Comparison of ENCODE assay signal across 20 cellular contexts in genomic region chr5:97106183-97106582, GRCh38. TPM values are rescaled to one million over a fixed set of nuclear protein-coding genes. Genes with fewer than 3 reads are reported as not detected.
A peak's percentile ranks its signal among the peaks of the same experiment; 100 is the strongest.
DNase-seq lines count a peak whose midpoint lies in the region; ATAC-seq, FAIRE-seq and TF ChIP-seq lines count a peak whose summit lies in the region.
"Had no signal": no experiment of that assay in that cellular context is flagged by ENCODE, and none has a peak within 500 bp of the region (broad histone marks: within the 10 kb centered on the region; RNA-seq: fewer than 3 reads in every experiment).

No MANE protein-coding gene starts in this region.

- POLR2A ChIA-PET in K562 (lab: Yijun Ruan, JAX), result interaction anchor here (1.1 to 1.2 kb wide), 2 partner anchors 16 to 18 kb away, joined by 3 to 4 read pairs; no protein-coding TSS in a partner anchor

- no peak overlapping the region for H2AFZ ChIP-seq in K562 (ENCODE audit: low read depth, low read length)

- no peaks in the 10 kb centered on the region for H3K27me3 Mint-ChIP-seq in type B pancreatic cell

- no peak overlapping the region for H3K4me3 Mint-ChIP-seq in type B pancreatic cell
- H3K4me3 Mint-ChIP-seq: CD8-positive, alpha-beta T cell; H9 had no signal

- H3K9ac ChIP-seq in K562 (ENCODE audit: insufficient read depth in 1 of 2, low read depth in 2 of 2, low read length in 2 of 2) (no peak overlapping the region), colonic mucosa (ENCODE audit: low read depth in 2 of 2, low read length in 2 of 2) (no peak overlapping the region)

- peak; percentile 25 for DNase-seq in LoVo (ENCODE audit: low spot score)
- DNase-seq in K562 (ENCODE audit: extremely low read depth in 1 of 4, low spot score in 3 of 4), result no peak
- DNase-seq in type B pancreatic cell (ENCODE audit: extremely low spot score, unreplicated experiment), result no peak
- no peak for DNase-seq in NCI-H2227 (lab: John Stamatoyannopoulos, UW; ENCODE audit: unreplicated experiment)
- DNase-seq in colonic mucosa, result no peak
- DNase-seq in inferior parietal cortex (ENCODE audit: extremely low spot score), result no peak
- DNase-seq: BE2C; CD8-positive, alpha-beta T cell; COR-L47; DND-41; GDM1; GOT3; H9 had no signal

- peaks cover 7% of the 10 kb centered on the region for H3K36me3 Mint-ChIP-seq in type B pancreatic cell
- H3K36me3 Mint-ChIP-seq: CD8-positive, alpha-beta T cell had no signal

- no peaks in the 10 kb centered on the region for H3K9me1 ChIP-seq in K562 (ENCODE audit: control insufficient read depth, insufficient read depth, low read length)

- H3K4me1 ChIP-seq in K562 (replicated peaks in 1 of 2; ENCODE audit: control insufficient read depth in 2 of 2, insufficient read depth in 2 of 2, low read length in 2 of 2) (no peaks in the 10 kb centered on the region), mesodermal cell (ENCODE audit: control insufficient read depth, insufficient read depth, low read length, poor library complexity, severe bottlenecking) (peaks cover 15% of the 10 kb centered on the region), colonic mucosa (no peaks in the 10 kb centered on the region)
- H3K4me1 ChIP-seq: A549, BE2C had no signal

- no peak for FAIRE-seq in K562 (lab: Jason Lieb, UNC)
- FAIRE-seq: A549, GM12892, HepG2, HTR-8/SVneo had no signal

- no peaks in the 10 kb centered on the region for H3K9me3 Mint-ChIP-seq in type B pancreatic cell
- H3K9me3 Mint-ChIP-seq: CD8-positive, alpha-beta T cell; H9 had no signal

- no TSS peak for BruUV-seq in K562 (replicated peaks; lab: Mats Ljungman, UMichigan)

- no peaks in the 10 kb centered on the region for H3K79me2 ChIP-seq in K562 (ENCODE audit: control insufficient read depth, insufficient read depth, low read length)

- 36% methylated on average over 2 of the region's 2 CpGs for WGBS in K562 (ENCODE audit: insufficient coverage, low coverage, missing lambda C conversion rate)
- 66 to 90% methylated on average over 2 of the region's 2 CpGs for WGBS in mesodermal cell (ENCODE audit: insufficient coverage in 2 of 2), 2 experiments

- intact Hi-C loops in K562 (cut with micrococcal nuclease), result no loop called here
- intact Hi-C loops in colonic mucosa (cut with DNase I), result no loop called here

- H3K36me3 ChIP-seq in K562 (ENCODE audit: control insufficient read depth, insufficient read depth, low read length) (peaks cover 8% of the 10 kb centered on the region; the same call in 2 of the 3 replicates), mesodermal cell (ENCODE audit: control insufficient read depth, insufficient read depth, low read length) (no peaks in the 10 kb centered on the region), colonic mucosa (no peaks in the 10 kb centered on the region)
- H3K36me3 ChIP-seq: BE2C had no signal

- H3K9me3 ChIP-seq in K562 (replicated peaks; ENCODE audit: control insufficient read depth, insufficient read depth, low read depth, low read length), result no peaks in the 10 kb centered on the region
- no peaks in the 10 kb centered on the region for H3K9me3 ChIP-seq in mesodermal cell (ENCODE audit: control insufficient read depth, low read length)
- no peaks in the 10 kb centered on the region for H3K9me3 ChIP-seq in colonic mucosa
- H3K9me3 ChIP-seq: A549, BE2C had no signal

- peaks cover 4% of the 10 kb centered on the region; the same call in 1 of the 2 replicates for H4K20me1 ChIP-seq in K562 (replicated peaks; ENCODE audit: control insufficient read depth, insufficient read depth, low read length)

- CTCF ChIA-PET in K562 (lab: Yijun Ruan, JAX; ENCODE audit: low intra/inter-chr PET ratio), result no interaction called here

- no peak for TF ChIP-seq RAD21 in K562 (CRISPR knock-in tag; conservative IDR thresholded peaks at IDR 0.05 in 1 of 2, IDR thresholded peaks at IDR 0.05 in 1 of 2)

- H3K27ac Mint-ChIP-seq in type B pancreatic cell, result peak overlapping the region; percentile 52
- H3K27ac Mint-ChIP-seq: CD8-positive, alpha-beta T cell; H9 had no signal

- H3K4me2 ChIP-seq in K562 (ENCODE audit: insufficient read depth, low read length), result no peak overlapping the region
- H3K4me2 ChIP-seq: A549 had no signal

- in situ Hi-C loops in K562 (cut with MboI), result no loop called here

- H3K4me3 ChIP-seq in K562, result no peak overlapping the region
- H3K4me3 ChIP-seq in mesodermal cell (ENCODE audit: extremely low read depth, insufficient read depth, low read length, poor library complexity, severe bottlenecking), result no peak overlapping the region
- H3K4me3 ChIP-seq in colonic mucosa, result no peak overlapping the region
- H3K4me3 ChIP-seq: A549 had no signal

- H3K27ac ChIP-seq in K562 (ENCODE audit: extremely low read depth, low read depth, low read length) (no peak overlapping the region), mesodermal cell (ENCODE audit: low read depth, low read length, severe bottlenecking) (peak overlapping the region; percentile 44), colonic mucosa (no peak overlapping the region)
- H3K27ac ChIP-seq: A549, C4-2B had no signal

- H3K27me3 ChIP-seq in K562 (ENCODE audit: control insufficient read depth in 2 of 2, insufficient read depth in 2 of 2, low read length in 2 of 2) (no peaks in the 10 kb centered on the region), colonic mucosa (no peaks in the 10 kb centered on the region)
- H3K27me3 ChIP-seq: BE2C had no signal

- TF ChIP-seq CTCF in K562 (IDR thresholded peaks at IDR 0.05 in 2 of 3, conservative IDR thresholded peaks at IDR 0.05 in 1 of 3; ENCODE audit: insufficient read depth in 2 of 3, low read depth in 1 of 3, low read length in 3 of 3), result no peak
- no peak for TF ChIP-seq CTCF in type B pancreatic cell (conservative IDR thresholded peaks at IDR 0.05)
- no peak for TF ChIP-seq CTCF in colonic mucosa (IDR thresholded peaks at IDR 0.05)

- TF ChIP-seq POLR2A in K562 (conservative IDR thresholded peaks at IDR 0.05), result no peak

- ATAC-seq in K562, result no peak
- ATAC-seq: A549; CD8-positive, alpha-beta T cell; HepG2 had no signal

- peaks cover 23% of the 10 kb centered on the region for H3K4me1 Mint-ChIP-seq in type B pancreatic cell (ENCODE audit: unreplicated experiment)

- no peak for TF ChIP-seq EP300 in K562 (IDR thresholded peaks at IDR 0.05; ENCODE audit: low read length)

TF ChIP-seq in K562, 482 proteins besides CTCF, POLR2A, EP300 and RAD21 (continues in another document):
- TF ChIP-seq MEIS2 (IDR thresholded peaks at IDR 0.05; ENCODE audit: partially characterized antibody) (peak; percentile 14), ZNF695 (CRISPR knock-in tag; IDR thresholded peaks at IDR 0.05) (no peak), SUPT5H (IDR thresholded peaks at IDR 0.05) (no peak), PRDM10 (IDR thresholded peaks at IDR 0.05; ENCODE audit: partially characterized antibody) (no peak)

RNA-seq across cellular contexts. Expression of gene LIX1, which starts 36.2 kb away (rescaled TPM):
- total RNA-seq in K562 (2011; cell fraction: chromatin; rRNA removed; ENCODE audit: low replicate concordance), result not detected in 2 replicates
- not detected in 2 replicates for total RNA-seq in K562 (2011; cell fraction: nucleolus; rRNA removed)
- total RNA-seq in K562 (2011; cell fraction: nucleoplasm; rRNA removed), result not detected in 2 replicates
- total RNA-seq in K562 (2014; rRNA removed), result not detected in 2 replicates
- total RNA-seq in K562 (2014; rRNA removed; fragmentation: Illumina TruSeq; extraction: Trizol), result not detected in 2 replicates
- total RNA-seq in K562 (2015; rRNA removed; fragmentation: Illumina TruSeq; extraction: Trizol), result not detected in 2 replicates
- total RNA-seq in K562 (2021), result not detected in 2 replicates
- polyA plus RNA-seq in K562 (2011; rRNA removed), result not detected in 2 replicates
- 0.01 TPM in 1 of 2 replicates, not detected in the other for polyA plus RNA-seq in K562 (2011; cell fraction: cytosol; rRNA removed)
- polyA plus RNA-seq in K562 (2011; cell fraction: nucleus; rRNA removed), result not detected in 2 replicates
- polyA plus RNA-seq in K562 (2012), result 0.01 and 0.15 TPM in 2 replicates
- not detected in 2 replicates for polyA plus RNA-seq in K562 (2014; fragmentation: Illumina TruSeq; extraction: Trizol)
- polyA plus RNA-seq in K562 (2014; fragmentation: Nextera tagmentation; extraction: Ambion mirVana), result under 1 TPM; 0.01 to 0.18 TPM
- polyA plus RNA-seq in K562 (2014; rRNA removed), result not detected in 2 replicates
- polyA minus RNA-seq in K562 (2011; rRNA and poly(A)+ RNA removed), result not detected in 2 replicates
- not detected in 2 replicates for polyA minus RNA-seq in K562 (2011; cell fraction: cytosol; rRNA and poly(A)+ RNA removed)
- polyA minus RNA-seq in K562 (2011; cell fraction: nucleus; rRNA and poly(A)+ RNA removed), result not detected in 2 replicates
- 19.5 TPM for polyA plus RNA-seq in mesodermal cell (2013, experiment 1 of 2)
- polyA plus RNA-seq in mesodermal cell (2013, experiment 2 of 2), result 24.6 TPM
- total RNA-seq in type B pancreatic cell (ENCODE audit: low replicate concordance), result 2.9 and 27.4 TPM in 2 replicates
- total RNA-seq in colonic mucosa, result under 1 TPM in 1 of 2 donors, not detected in 1; 0.61 TPM
- total RNA-seq: CD8-positive, alpha-beta T cell; HepG2 had no signal
- polyA plus RNA-seq: A549, AG04450, HepG2 had no signal
